8 cellular contexts compared by ENCODE assay signal in the genomic region with DNA sequence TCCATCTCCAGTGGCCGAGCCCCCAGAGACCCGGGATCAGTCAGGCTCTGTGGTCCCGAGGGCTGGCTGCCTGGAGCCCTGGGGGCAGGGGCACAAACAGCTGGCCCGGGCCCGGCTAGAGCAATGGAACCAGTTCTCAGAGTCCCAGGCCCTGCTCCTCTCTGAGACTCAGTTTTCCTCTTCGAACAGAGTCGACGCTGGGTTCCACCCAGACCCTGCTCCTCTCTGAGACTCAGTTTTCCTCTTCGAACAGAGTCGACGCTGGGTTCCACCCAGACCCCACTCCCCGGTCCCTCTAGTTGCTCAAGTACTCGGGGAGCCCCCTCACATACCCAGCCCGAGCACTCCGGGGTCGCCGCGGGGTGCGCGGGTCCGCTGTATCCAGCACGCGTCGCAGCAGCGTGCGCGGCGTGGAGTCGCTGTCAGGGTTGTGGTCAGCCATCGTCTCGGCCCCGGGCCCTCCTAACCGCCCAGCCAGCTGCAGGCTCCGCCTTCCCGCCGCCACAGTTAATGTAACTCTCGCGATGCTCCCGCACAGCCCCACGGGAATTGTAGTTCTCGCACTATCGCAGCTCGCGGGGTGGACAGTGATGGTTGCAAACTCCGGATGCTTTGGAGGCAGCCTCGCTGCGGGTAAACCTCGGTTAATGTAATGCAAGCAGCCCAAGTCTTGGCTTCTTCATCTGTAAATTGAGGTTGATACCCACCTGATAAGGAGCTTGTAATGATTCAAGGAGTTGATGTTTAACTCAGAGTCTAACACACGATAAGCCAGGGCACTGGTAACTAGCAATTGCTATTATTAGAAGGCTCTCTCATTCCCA.
DNase-seq lines count a peak whose midpoint lies in the region; ATAC-seq lines count a peak whose summit lies in the region.

No MANE protein-coding gene starts in this region.

- DNase-seq in AG20443 (ENCODE audit: low spot score) (peak; percentile 97), NCI-H345 (lab: John Stamatoyannopoulos, UW) (peak; percentile 88), cerebellar cortex (ENCODE audit: low spot score) (peak; percentile 93), kidney glomerular epithelial cell (lab: John Stamatoyannopoulos, UW) (peak; percentile 81)
- DNase-seq in stimulated activated CD4-positive, alpha-beta T cell treated with anti-CD3 and anti-CD28 coated beads, Interleukin-15, amount 100 ng/mL, for 48 hours (ENCODE audit: low read depth in 2 of 2), result peak; percentile 87 to 92

- ATAC-seq in GM19035 (IDR thresholded peaks at IDR 0.05; ENCODE audit: unreplicated experiment) (peak; percentile 96), HG03280 (IDR thresholded peaks at IDR 0.05; ENCODE audit: unreplicated experiment) (peak; percentile 95)
- ATAC-seq in activated CD4-positive, CD25-positive, alpha-beta regulatory T cell treated with anti-CD3 and anti-CD28 coated beads, Interleukin-2, amount 50 U/mL, for 24 hours, result peak; percentile 100

Comparison
In these comparisons a context has a peak if more than half of its experiments do, and no peak if none do; other contexts are left out.
1. Peak in every context shown above with its lines: DNase-seq and ATAC-seq.